In the genomic region with DNA sequence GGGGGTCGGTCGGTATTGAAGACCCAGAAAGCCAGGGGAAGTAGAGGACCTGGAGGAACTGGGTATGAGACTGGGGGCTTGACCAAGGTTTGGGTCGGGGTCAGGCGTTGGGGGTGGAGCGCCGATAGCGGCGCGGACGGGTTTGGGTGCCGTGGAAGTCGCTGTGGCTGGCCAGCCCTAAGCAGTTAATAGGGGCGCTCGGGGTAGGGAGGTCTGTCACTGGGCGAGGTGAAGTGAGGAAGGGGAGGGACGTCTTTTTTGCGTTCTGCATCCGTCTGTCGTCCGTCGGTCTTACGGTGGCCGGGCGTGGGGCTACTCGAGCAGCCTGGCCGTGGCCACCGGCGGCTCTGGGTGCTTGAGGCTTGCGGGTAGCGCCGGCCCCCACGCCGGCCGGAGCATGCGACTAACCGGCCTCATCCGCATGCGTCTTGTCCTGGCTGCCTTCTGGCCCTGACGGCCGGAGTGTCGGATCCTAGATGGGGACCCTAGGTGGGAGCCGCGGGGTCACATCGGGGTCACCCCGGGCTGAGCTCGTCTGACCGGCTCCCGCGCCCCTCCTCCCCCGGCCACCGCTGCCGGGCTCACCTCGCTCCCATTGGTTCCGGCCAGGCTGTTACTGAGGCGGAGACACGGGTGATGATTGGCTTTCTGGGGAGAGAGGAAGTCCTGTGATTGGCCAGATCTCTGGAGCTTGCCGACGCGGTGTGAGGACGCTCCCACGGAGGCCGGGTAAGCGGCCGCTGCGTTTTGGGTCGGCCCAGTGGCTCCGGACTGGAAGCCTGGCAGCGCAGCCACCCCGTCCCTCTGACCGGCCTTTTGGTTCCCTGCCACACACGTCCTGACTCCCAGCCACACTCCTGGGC, we compare ENCODE assay signal across 1 cellular context.
TF ChIP-seq lines count a peak whose summit lies in the region.

No MANE protein-coding gene starts in this region.

TF ChIP-seq in HepG2, 621 proteins besides CTCF, POLR2A, EP300 and RAD21 (continued from another document and continues in another):
- TF ChIP-seq, protein P1, sequence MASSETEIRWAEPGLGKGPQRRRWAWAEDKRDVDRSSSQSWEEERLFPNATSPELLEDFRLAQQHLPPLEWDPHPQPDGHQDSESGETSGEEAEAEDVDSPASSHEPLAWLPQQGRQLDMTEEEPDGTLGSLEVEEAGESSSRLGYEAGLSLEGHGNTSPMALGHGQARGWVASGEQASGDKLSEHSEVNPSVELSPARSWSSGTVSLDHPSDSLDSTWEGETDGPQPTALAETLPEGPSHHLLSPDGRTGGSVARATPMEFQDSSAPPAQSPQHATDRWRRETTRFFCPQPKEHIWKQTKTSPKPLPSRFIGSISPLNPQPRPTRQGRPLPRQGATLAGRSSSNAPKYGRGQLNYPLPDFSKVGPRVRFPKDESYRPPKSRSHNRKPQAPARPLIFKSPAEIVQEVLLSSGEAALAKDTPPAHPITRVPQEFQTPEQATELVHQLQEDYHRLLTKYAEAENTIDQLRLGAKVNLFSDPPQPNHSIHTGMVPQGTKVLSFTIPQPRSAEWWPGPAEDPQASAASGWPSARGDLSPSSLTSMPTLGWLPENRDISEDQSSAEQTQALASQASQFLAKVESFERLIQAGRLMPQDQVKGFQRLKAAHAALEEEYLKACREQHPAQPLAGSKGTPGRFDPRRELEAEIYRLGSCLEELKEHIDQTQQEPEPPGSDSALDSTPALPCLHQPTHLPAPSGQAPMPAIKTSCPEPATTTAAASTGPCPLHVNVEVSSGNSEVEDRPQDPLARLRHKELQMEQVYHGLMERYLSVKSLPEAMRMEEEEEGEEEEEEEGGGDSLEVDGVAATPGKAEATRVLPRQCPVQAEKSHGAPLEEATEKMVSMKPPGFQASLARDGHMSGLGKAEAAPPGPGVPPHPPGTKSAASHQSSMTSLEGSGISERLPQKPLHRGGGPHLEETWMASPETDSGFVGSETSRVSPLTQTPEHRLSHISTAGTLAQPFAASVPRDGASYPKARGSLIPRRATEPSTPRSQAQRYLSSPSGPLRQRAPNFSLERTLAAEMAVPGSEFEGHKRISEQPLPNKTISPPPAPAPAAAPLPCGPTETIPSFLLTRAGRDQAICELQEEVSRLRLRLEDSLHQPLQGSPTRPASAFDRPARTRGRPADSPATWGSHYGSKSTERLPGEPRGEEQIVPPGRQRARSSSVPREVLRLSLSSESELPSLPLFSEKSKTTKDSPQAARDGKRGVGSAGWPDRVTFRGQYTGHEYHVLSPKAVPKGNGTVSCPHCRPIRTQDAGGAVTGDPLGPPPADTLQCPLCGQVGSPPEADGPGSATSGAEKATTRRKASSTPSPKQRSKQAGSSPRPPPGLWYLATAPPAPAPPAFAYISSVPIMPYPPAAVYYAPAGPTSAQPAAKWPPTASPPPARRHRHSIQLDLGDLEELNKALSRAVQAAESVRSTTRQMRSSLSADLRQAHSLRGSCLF (CRISPR knock-in tag; IDR thresholded peaks at IDR 0.05; ENCODE audit: borderline replicate concordance), result no peak
- TF ChIP-seq SP140L (CRISPR knock-in tag; IDR thresholded peaks at IDR 0.05; ENCODE audit: borderline replicate concordance) (no peak), TOPORS (CRISPR knock-in tag; IDR thresholded peaks at IDR 0.05) (no peak), ZNF720 (CRISPR knock-in tag; IDR thresholded peaks at IDR 0.05) (no peak), ZNF788 (CRISPR knock-in tag; IDR thresholded peaks at IDR 0.05; ENCODE audit: borderline replicate concordance) (0 out of 2 replicates have a peak, but pooled peaks have one; percentile 1), ZNF337 (CRISPR knock-in tag; IDR thresholded peaks at IDR 0.05; ENCODE audit: borderline replicate concordance, low read depth) (no peak), ATRX (CRISPR knock-in tag; IDR thresholded peaks at IDR 0.05; ENCODE audit: borderline replicate concordance) (no peak), ZNF331 (CRISPR knock-in tag; IDR thresholded peaks at IDR 0.05) (no peak), ZNF589 (CRISPR knock-in tag; conservative IDR thresholded peaks at IDR 0.05) (no peak; the same call in 1 of the 2 replicates), ZNF839 (CRISPR knock-in tag; IDR thresholded peaks at IDR 0.05; ENCODE audit: borderline replicate concordance) (no peak), ZNF382 (CRISPR knock-in tag; IDR thresholded peaks at IDR 0.05; ENCODE audit: borderline replicate concordance) (no peak), ZFYVE20 (CRISPR knock-in tag; IDR thresholded peaks at IDR 0.05; ENCODE audit: borderline replicate concordance, low read depth) (no peak), NCOA1 (CRISPR knock-in tag; IDR thresholded peaks at IDR 0.05) (no peak), ZNF20 (CRISPR knock-in tag; IDR thresholded peaks at IDR 0.05) (no peak), SRSF9 (IDR thresholded peaks at IDR 0.05; ENCODE audit: borderline replicate concordance, insufficient read depth, low read depth, low read length, poor library complexity, severe bottlenecking) (no peak), FIP1L1 (IDR thresholded peaks at IDR 0.05; ENCODE audit: borderline replicate concordance, insufficient read depth, low read depth, low read length) (no peak), CHD2 (IDR thresholded peaks at IDR 0.05; ENCODE audit: low read depth, low read length) (no peak; the same call in 1 of the 2 replicates), ZEB1 (IDR thresholded peaks at IDR 0.05; ENCODE audit: insufficient replicate concordance, low read depth) (no peak), ADNP (CRISPR knock-in tag; IDR thresholded peaks at IDR 0.05) (no peak), TP53 (CRISPR knock-in tag; conservative IDR thresholded peaks at IDR 0.05) (no peak), KMT2A (CRISPR knock-in tag; IDR thresholded peaks at IDR 0.05) (0 out of 2 replicates have a peak, but pooled peaks have one; percentile 48), ESRRA (CRISPR knock-in tag; IDR thresholded peaks at IDR 0.05; ENCODE audit: low read depth) (no peak), NONO (IDR thresholded peaks at IDR 0.05) (no peak), NONO (CRISPR knock-in tag; conservative IDR thresholded peaks at IDR 0.05) (no peak), PRMT3 (CRISPR knock-in tag; IDR thresholded peaks at IDR 0.05; ENCODE audit: borderline replicate concordance, low read depth) (no peak), MEF2D (CRISPR knock-in tag; IDR thresholded peaks at IDR 0.05) (no peak), ZNF569 (CRISPR knock-in tag; IDR thresholded peaks at IDR 0.05; ENCODE audit: borderline replicate concordance) (no peak), ZBTB38 (CRISPR knock-in tag; IDR thresholded peaks at IDR 0.05) (no peak), ELF3 (CRISPR knock-in tag; IDR thresholded peaks at IDR 0.05) (no peak), KMT2B (CRISPR knock-in tag; IDR thresholded peaks at IDR 0.05) (0 out of 2 replicates have a peak, but pooled peaks have one; percentile 23), CENPT (CRISPR knock-in tag; IDR thresholded peaks at IDR 0.05; ENCODE audit: low read depth) (no peak), ZNF713 (CRISPR knock-in tag; IDR thresholded peaks at IDR 0.05) (no peak), CENPX (CRISPR knock-in tag; IDR thresholded peaks at IDR 0.05) (no peak), RAD51 (IDR thresholded peaks at IDR 0.05; ENCODE audit: borderline replicate concordance) (no peak), ZBTB20 (CRISPR knock-in tag; IDR thresholded peaks at IDR 0.05; ENCODE audit: borderline replicate concordance, low read depth) (no peak), ZNF614 (CRISPR knock-in tag; IDR thresholded peaks at IDR 0.05; ENCODE audit: borderline replicate concordance) (no peak), ASH2L (IDR thresholded peaks at IDR 0.05; ENCODE audit: insufficient read length, low read depth, low read length) (no peak)
- TF ChIP-seq, protein P2, sequence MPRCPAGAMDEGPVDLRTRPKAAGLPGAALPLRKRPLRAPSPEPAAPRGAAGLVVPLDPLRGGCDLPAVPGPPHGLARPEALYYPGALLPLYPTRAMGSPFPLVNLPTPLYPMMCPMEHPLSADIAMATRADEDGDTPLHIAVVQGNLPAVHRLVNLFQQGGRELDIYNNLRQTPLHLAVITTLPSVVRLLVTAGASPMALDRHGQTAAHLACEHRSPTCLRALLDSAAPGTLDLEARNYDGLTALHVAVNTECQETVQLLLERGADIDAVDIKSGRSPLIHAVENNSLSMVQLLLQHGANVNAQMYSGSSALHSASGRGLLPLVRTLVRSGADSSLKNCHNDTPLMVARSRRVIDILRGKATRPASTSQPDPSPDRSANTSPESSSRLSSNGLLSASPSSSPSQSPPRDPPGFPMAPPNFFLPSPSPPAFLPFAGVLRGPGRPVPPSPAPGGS (CRISPR knock-in tag; IDR thresholded peaks at IDR 0.05), result no peak
- TF ChIP-seq, protein P3, sequence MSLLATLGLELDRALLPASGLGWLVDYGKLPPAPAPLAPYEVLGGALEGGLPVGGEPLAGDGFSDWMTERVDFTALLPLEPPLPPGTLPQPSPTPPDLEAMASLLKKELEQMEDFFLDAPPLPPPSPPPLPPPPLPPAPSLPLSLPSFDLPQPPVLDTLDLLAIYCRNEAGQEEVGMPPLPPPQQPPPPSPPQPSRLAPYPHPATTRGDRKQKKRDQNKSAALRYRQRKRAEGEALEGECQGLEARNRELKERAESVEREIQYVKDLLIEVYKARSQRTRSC (CRISPR knock-in tag; IDR thresholded peaks at IDR 0.05; ENCODE audit: low read depth), result no peak
- TF ChIP-seq, protein P4, sequence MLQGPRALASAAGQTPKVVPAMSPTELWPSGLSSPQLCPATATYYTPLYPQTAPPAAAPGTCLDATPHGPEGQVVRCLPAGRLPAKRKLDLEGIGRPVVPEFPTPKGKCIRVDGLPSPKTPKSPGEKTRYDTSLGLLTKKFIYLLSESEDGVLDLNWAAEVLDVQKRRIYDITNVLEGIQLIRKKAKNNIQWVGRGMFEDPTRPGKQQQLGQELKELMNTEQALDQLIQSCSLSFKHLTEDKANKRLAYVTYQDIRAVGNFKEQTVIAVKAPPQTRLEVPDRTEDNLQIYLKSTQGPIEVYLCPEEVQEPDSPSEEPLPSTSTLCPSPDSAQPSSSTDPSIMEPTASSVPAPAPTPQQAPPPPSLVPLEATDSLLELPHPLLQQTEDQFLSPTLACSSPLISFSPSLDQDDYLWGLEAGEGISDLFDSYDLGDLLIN (CRISPR knock-in tag; IDR thresholded peaks at IDR 0.05; ENCODE audit: borderline replicate concordance), result no peak
- TF ChIP-seq, protein P5, sequence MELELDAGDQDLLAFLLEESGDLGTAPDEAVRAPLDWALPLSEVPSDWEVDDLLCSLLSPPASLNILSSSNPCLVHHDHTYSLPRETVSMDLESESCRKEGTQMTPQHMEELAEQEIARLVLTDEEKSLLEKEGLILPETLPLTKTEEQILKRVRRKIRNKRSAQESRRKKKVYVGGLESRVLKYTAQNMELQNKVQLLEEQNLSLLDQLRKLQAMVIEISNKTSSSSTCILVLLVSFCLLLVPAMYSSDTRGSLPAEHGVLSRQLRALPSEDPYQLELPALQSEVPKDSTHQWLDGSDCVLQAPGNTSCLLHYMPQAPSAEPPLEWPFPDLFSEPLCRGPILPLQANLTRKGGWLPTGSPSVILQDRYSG (CRISPR knock-in tag; IDR thresholded peaks at IDR 0.05), result no peak
- TF ChIP-seq, protein P6, sequence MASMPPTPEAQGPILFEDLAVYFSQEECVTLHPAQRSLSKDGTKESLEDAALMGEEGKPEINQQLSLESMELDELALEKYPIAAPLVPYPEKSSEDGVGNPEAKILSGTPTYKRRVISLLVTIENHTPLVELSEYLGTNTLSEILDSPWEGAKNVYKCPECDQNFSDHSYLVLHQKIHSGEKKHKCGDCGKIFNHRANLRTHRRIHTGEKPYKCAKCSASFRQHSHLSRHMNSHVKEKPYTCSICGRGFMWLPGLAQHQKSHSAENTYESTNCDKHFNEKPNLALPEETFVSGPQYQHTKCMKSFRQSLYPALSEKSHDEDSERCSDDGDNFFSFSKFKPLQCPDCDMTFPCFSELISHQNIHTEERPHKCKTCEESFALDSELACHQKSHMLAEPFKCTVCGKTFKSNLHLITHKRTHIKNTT (CRISPR knock-in tag; IDR thresholded peaks at IDR 0.05), result no peak
- TF ChIP-seq, protein P7, sequence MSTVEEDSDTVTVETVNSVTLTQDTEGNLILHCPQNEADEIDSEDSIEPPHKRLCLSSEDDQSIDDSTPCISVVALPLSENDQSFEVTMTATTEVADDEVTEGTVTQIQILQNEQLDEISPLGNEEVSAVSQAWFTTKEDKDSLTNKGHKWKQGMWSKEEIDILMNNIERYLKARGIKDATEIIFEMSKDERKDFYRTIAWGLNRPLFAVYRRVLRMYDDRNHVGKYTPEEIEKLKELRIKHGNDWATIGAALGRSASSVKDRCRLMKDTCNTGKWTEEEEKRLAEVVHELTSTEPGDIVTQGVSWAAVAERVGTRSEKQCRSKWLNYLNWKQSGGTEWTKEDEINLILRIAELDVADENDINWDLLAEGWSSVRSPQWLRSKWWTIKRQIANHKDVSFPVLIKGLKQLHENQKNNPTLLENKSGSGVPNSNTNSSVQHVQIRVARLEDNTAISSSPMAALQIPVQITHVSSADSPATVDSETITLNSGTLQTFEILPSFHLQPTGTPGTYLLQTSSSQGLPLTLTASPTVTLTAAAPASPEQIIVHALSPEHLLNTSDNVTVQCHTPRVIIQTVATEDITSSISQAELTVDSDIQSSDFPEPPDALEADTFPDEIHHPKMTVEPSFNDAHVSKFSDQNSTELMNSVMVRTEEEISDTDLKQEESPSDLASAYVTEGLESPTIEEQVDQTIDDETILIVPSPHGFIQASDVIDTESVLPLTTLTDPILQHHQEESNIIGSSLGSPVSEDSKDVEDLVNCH (CRISPR knock-in tag; IDR thresholded peaks at IDR 0.05), result no peak
- TF ChIP-seq, protein P8, sequence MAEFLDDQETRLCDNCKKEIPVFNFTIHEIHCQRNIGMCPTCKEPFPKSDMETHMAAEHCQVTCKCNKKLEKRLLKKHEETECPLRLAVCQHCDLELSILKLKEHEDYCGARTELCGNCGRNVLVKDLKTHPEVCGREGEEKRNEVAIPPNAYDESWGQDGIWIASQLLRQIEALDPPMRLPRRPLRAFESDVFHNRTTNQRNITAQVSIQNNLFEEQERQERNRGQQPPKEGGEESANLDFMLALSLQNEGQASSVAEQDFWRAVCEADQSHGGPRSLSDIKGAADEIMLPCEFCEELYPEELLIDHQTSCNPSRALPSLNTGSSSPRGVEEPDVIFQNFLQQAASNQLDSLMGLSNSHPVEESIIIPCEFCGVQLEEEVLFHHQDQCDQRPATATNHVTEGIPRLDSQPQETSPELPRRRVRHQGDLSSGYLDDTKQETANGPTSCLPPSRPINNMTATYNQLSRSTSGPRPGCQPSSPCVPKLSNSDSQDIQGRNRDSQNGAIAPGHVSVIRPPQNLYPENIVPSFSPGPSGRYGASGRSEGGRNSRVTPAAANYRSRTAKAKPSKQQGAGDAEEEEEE (CRISPR knock-in tag; IDR thresholded peaks at IDR 0.05; ENCODE audit: borderline replicate concordance), result no peak
- TF ChIP-seq, protein P9, sequence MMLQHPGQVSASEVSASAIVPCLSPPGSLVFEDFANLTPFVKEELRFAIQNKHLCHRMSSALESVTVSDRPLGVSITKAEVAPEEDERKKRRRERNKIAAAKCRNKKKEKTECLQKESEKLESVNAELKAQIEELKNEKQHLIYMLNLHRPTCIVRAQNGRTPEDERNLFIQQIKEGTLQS (CRISPR knock-in tag; IDR thresholded peaks at IDR 0.05), result no peak
- TF ChIP-seq, protein P10, sequence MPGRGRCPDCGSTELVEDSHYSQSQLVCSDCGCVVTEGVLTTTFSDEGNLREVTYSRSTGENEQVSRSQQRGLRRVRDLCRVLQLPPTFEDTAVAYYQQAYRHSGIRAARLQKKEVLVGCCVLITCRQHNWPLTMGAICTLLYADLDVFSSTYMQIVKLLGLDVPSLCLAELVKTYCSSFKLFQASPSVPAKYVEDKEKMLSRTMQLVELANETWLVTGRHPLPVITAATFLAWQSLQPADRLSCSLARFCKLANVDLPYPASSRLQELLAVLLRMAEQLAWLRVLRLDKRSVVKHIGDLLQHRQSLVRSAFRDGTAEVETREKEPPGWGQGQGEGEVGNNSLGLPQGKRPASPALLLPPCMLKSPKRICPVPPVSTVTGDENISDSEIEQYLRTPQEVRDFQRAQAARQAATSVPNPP (CRISPR knock-in tag; IDR thresholded peaks at IDR 0.05), result no peak
